In genomic region chr22:37021041-37021440, GRCh38 we compare ENCODE assay signal across 17 cellular contexts. TPM values are rescaled to one million over a fixed set of nuclear protein-coding genes. Genes with fewer than 3 reads are reported as not detected.
DNase-seq lines count a peak whose midpoint lies in the region; TF ChIP-seq lines count a peak whose summit lies in the region.
"Had no signal": no experiment of that assay in that cellular context is flagged by ENCODE, and none has a peak within 500 bp of the region (broad histone marks: within the 10 kb centered on the region; RNA-seq: fewer than 3 reads in every experiment).

No MANE protein-coding gene starts in this region.

- WGBS in lower leg skin, 2 donors: 75 to 81% methylated on average over 5 of the region's 5 CpGs

- H3K79me2 ChIP-seq in Loucy (ENCODE audit: insufficient read depth, low read length) (peaks cover 84% of the 10 kb centered on the region), osteoblast (ENCODE audit: insufficient read depth, low read length) (peaks cover 11% of the 10 kb centered on the region)

- H2AFZ ChIP-seq in Loucy (ENCODE audit: low read length): no peak overlapping the region
- no peak overlapping the region for H2AFZ ChIP-seq in osteoblast (ENCODE audit: low read length)

- peak overlapping the region; percentile 56 for H3K4me3 Mint-ChIP-seq in endothelial cell (ENCODE audit: unreplicated experiment)

- peaks cover 18% of the 10 kb centered on the region for H3K36me3 ChIP-seq in A673 (ENCODE audit: insufficient read depth, low read length, poor library complexity, severe bottlenecking)
- no peaks in the 10 kb centered on the region; the same call in 1 of the 2 replicates for H3K36me3 ChIP-seq in Loucy (ENCODE audit: insufficient read depth, low read length)
- H3K36me3 ChIP-seq in osteoblast (ENCODE audit: insufficient read depth, low read length): peaks cover 23% of the 10 kb centered on the region

- no peaks in the 10 kb centered on the region for H3K9me2 ChIP-seq in Loucy (replicated peaks; ENCODE audit: low read depth, low read length)

- no peaks in the 10 kb centered on the region for H3K9me3 Mint-ChIP-seq in endothelial cell (ENCODE audit: unreplicated experiment)
- H3K9me3 Mint-ChIP-seq: activated B cell treated with CpG ODN at 0.5 μM for 24 hours; naive thymus-derived CD8-positive, alpha-beta T cell; stimulated activated memory B cell treated with anti-CD40 and anti-IgM and Interleukin-4, amounts not matched to agents 10 μg/mL and 1 μg/mL and 100 μg/mL, for 72 hours had no signal

- H3K27ac ChIP-seq in A673 (ENCODE audit: low read depth, low read length, poor library complexity, severe bottlenecking) (no peak overlapping the region), osteoblast (ENCODE audit: low read depth, low read length) (no peak overlapping the region)
- H3K27ac ChIP-seq: GM23248 had no signal

- peak overlapping the region; percentile 99 for H3K9ac ChIP-seq in Loucy (ENCODE audit: low read depth, low read length, poor library complexity, severe bottlenecking)

- H3K4me2 ChIP-seq in Loucy (ENCODE audit: low read depth, low read length, poor library complexity, severe bottlenecking) (peak overlapping the region; percentile 96), osteoblast (ENCODE audit: insufficient read depth, low read length) (no peak overlapping the region)

- TF ChIP-seq CTCF in A673 (conservative IDR thresholded peaks at IDR 0.05; ENCODE audit: low read depth, low read length) (no peak), Loucy (conservative IDR thresholded peaks at IDR 0.05; ENCODE audit: low read length) (no peak), endothelial cell (IDR thresholded peaks at IDR 0.05; ENCODE audit: unreplicated experiment) (no peak), osteoblast (IDR thresholded peaks at IDR 0.05; ENCODE audit: extremely low read depth, low read depth, low read length) (no peak), lower leg skin (IDR thresholded peaks at IDR 0.05) (no peak)

- no peak overlapping the region for H3K27ac Mint-ChIP-seq in endothelial cell (ENCODE audit: unreplicated experiment)
- H3K27ac Mint-ChIP-seq: activated B cell treated with CpG ODN at 0.5 μM for 24 hours; naive thymus-derived CD8-positive, alpha-beta T cell; stimulated activated memory B cell treated with anti-CD40 and anti-IgM and Interleukin-4, amounts not matched to agents 10 μg/mL and 1 μg/mL and 100 μg/mL, for 72 hours had no signal

- intact Hi-C loops in A673 (cut with micrococcal nuclease; ENCODE audit: unreplicated experiment): no loop called here
- intact Hi-C loops in lower leg skin (cut with DNase I; ENCODE audit: low total_unique reads): no loop called here

- CTCF ChIA-PET in A673 (lab: Charles Lee): interaction anchor here (1.5 kb wide), 1 partner anchor 178 kb away, joined by 6 read pairs; no protein-coding TSS in a partner anchor

- H3K9me3 ChIP-seq in A673 (ENCODE audit: low read depth, low read length, poor library complexity, severe bottlenecking) (no peaks in the 10 kb centered on the region), Loucy (ENCODE audit: insufficient read depth, low read depth, low read length) (no peaks in the 10 kb centered on the region), osteoblast (ENCODE audit: low read depth, low read length) (no peaks in the 10 kb centered on the region)

- BruUV-seq in A673 (replicated peaks; lab: Mats Ljungman, UMichigan): no TSS peak

- H3F3A ChIP-seq in Loucy (ENCODE audit: low read depth): no peaks in the 10 kb centered on the region

- POLR2A ChIA-PET in A673 (lab: Charles Lee; ENCODE audit: low non-redundant PET): no interaction called here

- peaks cover 18% of the 10 kb centered on the region for H3K4me1 Mint-ChIP-seq in endothelial cell (ENCODE audit: unreplicated experiment)

- peaks cover 2% of the 10 kb centered on the region for H3K27me3 Mint-ChIP-seq in endothelial cell (ENCODE audit: unreplicated experiment)
- H3K27me3 Mint-ChIP-seq: activated B cell treated with CpG ODN at 0.5 μM for 24 hours; stimulated activated memory B cell treated with anti-CD40 and anti-IgM and Interleukin-4, amounts not matched to agents 10 μg/mL and 1 μg/mL and 100 μg/mL, for 72 hours had no signal

- H3K36me3 Mint-ChIP-seq in endothelial cell (ENCODE audit: low read depth, unreplicated experiment): peaks cover 11% of the 10 kb centered on the region
- H3K36me3 Mint-ChIP-seq: naive thymus-derived CD8-positive, alpha-beta T cell had no signal

- H4K20me1 ChIP-seq in Loucy (ENCODE audit: insufficient read depth, low read length, poor library complexity, severe bottlenecking): peaks cover 35% of the 10 kb centered on the region
- H4K20me1 ChIP-seq in osteoblast (ENCODE audit: insufficient read depth, low read length): peaks cover 34% of the 10 kb centered on the region

- H3K4me3 ChIP-seq in A673 (ENCODE audit: low read depth, low read length, poor library complexity, severe bottlenecking) (peak overlapping the region; percentile 98), Loucy (ENCODE audit: low read length, poor library complexity, severe bottlenecking) (peak overlapping the region; percentile 95), osteoblast (ENCODE audit: insufficient read depth, low read length) (no peak overlapping the region), lower leg skin (ENCODE audit: low read depth, poor library complexity, severe bottlenecking) (no peak overlapping the region)

- H3K27me3 ChIP-seq in A673 (replicated peaks; ENCODE audit: insufficient read depth, low read depth, low read length, poor library complexity) (no peaks in the 10 kb centered on the region), Loucy (ENCODE audit: insufficient read depth, low read length, poor library complexity, severe bottlenecking) (peaks cover 5% of the 10 kb centered on the region), osteoblast (ENCODE audit: insufficient read depth, low read length) (no peaks in the 10 kb centered on the region)

- no peak for TF ChIP-seq POLR2A in lower leg skin (IDR thresholded peaks at IDR 0.05)

- DNase-seq in A673 (ENCODE audit: low spot score): no peak
- no peak for DNase-seq in endothelial cell (ENCODE audit: low spot score)
- DNase-seq in osteoblast (ENCODE audit: insufficient read length, low spot score, missing footprints): peak; percentile 58
- DNase-seq in islet precursor cell: no peak
- no peak for DNase-seq in lower leg skin (ENCODE audit: low spot score in 2 of 2)
- no peak for DNase-seq in NCI-H2196 (lab: John Stamatoyannopoulos, UW; ENCODE audit: unreplicated experiment)
- no peak for DNase-seq in hepatic stellate cell (ENCODE audit: low spot score)
- DNase-seq: activated B cell treated with CpG ODN at 0.5 μM for 24 hours; activated naive CD4-positive, alpha-beta T cell treated with anti-CD3 and anti-CD28 coated beads, Interleukin-2, amount 50 U/mL, for 16 hours; GM23248; Karpas-422; NCI-H146; NCI-H524; T-helper 1 cell had no signal

- H3K4me1 ChIP-seq in A673 (ENCODE audit: insufficient read depth, low read length, poor library complexity, severe bottlenecking) (peaks cover 8% of the 10 kb centered on the region), Loucy (ENCODE audit: insufficient read depth, low read length, poor library complexity, severe bottlenecking) (peaks cover 37% of the 10 kb centered on the region), osteoblast (ENCODE audit: insufficient read depth, low read length) (peaks cover 12% of the 10 kb centered on the region)

RNA-seq across cellular contexts. Expression of gene MPST, which starts 1.5 kb away (rescaled TPM):
- 66.6 and 81.7 TPM in 2 replicates for total RNA-seq in A673 (2021)
- 78.7 TPM for total RNA-seq in endothelial cell (ENCODE audit: unreplicated experiment)
- total RNA-seq in osteoblast: 82.5 and 91.6 TPM in 2 replicates
- total RNA-seq in lower leg skin: 100 to 1,000 TPM; 225 to 336 (median 276) TPM

RNA-seq across cellular contexts. Expression of gene TST, which starts 1.8 kb away (rescaled TPM):
- total RNA-seq in A673 (2021) (31.3 and 37.6 TPM in 2 replicates), endothelial cell (ENCODE audit: unreplicated experiment) (39.0 TPM), osteoblast (53.6 and 63.3 TPM in 2 replicates), lower leg skin (100 to 1,000 TPM in 1 of 4 donors, 10 to 100 TPM in 3; 47.9 to 114 (median 62.5) TPM)
- total RNA-seq: naive thymus-derived CD8-positive, alpha-beta T cell had no signal

RNA-seq across cellular contexts. Expression of gene KCTD17, which starts 30.5 kb away (rescaled TPM):
- total RNA-seq in A673 (2021): 38.8 and 39.1 TPM in 2 replicates
- total RNA-seq in endothelial cell (ENCODE audit: unreplicated experiment): 46.9 TPM
- 22.7 and 25.0 TPM in 2 replicates for total RNA-seq in osteoblast
- 10 to 100 TPM; 32.4 to 58.0 (median 48.1) TPM for total RNA-seq in lower leg skin

Comparison
In these comparisons a context has a peak if more than half of its experiments do, and no peak if none do; other contexts are left out.
1. H3K4me3 ChIP-seq: peak in A673 (single experiment) and Loucy (single experiment); none in osteoblast (single experiment) and lower leg skin (single experiment).